In the genomic region with DNA sequence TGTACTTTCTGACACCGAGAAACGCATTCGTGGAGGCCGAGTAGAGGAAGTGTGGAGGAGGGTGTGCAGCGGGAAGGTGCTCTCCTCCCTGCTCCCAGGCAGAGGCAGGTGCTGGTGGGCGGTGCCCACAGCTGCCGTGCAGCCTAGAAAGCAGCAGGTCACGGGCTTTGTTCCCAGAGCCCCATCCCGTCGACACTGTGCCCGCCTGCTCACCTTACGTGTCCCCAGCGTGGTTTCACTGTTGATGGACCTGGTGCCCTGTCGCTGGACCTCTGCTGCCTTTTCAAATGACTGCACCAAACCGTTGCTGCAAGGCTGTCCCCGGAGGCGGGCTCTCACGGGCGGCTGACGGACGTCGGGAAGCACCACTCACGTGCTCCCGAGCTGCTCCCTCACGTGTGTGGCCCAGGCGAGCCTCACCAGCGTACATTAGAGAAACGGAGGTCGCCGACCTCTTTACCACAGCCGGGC, we compare ENCODE assay signal across 6 cellular contexts.
A peak's percentile ranks its signal among the peaks of the same experiment; 100 is the strongest.
DNase-seq lines count a peak whose midpoint lies in the region; ATAC-seq lines count a peak whose summit lies in the region.

No MANE protein-coding gene starts in this region.

- DNase-seq in NCI-H2107 treated with DMSO at 0.1 percent for 48 hours (lab: John Stamatoyannopoulos, UW; ENCODE audit: unreplicated experiment), result peak; percentile 54
- DNase-seq in NCI-H2107 (lab: John Stamatoyannopoulos, UW), result no peak
- peak; percentile 55 for DNase-seq in activated T-cell treated with anti-CD3 and anti-CD28 coated beads, Interleukin-2, amount 50 U/mL, for 1 hour
- peak; percentile 80 for DNase-seq in putamen (ENCODE audit: low spot score)
- DNase-seq in cortex of kidney (lab: John Stamatoyannopoulos, UW), result no peak

- no peak for ATAC-seq in GM21528 (IDR thresholded peaks at IDR 0.05; ENCODE audit: low FRiP score, unreplicated experiment)

Comparison
In these comparisons a context has a peak if more than half of its experiments do, and no peak if none do; other contexts are left out.
1. DNase-seq: peak in NCI-H2107 treated with DMSO at 0.1 percent for 48 hours (single experiment), activated T-cell treated with anti-CD3 and anti-CD28 coated beads, Interleukin-2, amount 50 U/mL, for 1 hour (single experiment) and putamen (single experiment); none in NCI-H2107 (single experiment) and cortex of kidney (single experiment).